Comparison of ENCODE assay signal across 1 cellular context in the genomic region with DNA sequence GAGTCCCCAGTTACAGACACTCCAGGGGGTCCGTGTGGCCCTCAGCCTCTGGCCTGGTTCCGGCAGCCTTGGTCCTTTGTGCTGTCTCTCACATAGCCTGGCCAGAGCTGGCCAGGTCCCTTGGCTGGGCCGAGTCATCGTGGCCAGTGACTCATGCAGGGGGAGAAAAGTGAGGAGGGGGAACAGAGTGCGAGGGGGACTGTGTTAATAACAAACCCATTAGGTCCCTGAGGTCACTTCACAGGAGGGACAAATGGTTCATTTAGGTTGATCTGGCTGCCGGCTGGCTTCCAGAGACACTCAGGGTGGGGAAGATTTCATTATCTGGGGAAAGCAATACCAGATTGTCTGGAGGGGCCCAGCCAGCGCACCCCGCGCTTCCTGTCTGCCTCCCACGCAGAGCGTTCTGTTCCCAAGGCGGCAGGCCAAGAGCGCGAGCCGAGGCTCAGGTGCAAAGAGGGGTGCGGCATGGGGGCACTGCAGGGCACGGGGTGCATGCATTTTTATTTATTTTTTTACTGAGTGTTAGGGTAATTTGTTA.
TF ChIP-seq lines count a peak whose summit lies in the region.

No MANE protein-coding gene starts in this region.

TF ChIP-seq in K562, 482 proteins besides CTCF, POLR2A, EP300 and RAD21 (continued from another document and continues in another):
- TF ChIP-seq, protein P1, sequence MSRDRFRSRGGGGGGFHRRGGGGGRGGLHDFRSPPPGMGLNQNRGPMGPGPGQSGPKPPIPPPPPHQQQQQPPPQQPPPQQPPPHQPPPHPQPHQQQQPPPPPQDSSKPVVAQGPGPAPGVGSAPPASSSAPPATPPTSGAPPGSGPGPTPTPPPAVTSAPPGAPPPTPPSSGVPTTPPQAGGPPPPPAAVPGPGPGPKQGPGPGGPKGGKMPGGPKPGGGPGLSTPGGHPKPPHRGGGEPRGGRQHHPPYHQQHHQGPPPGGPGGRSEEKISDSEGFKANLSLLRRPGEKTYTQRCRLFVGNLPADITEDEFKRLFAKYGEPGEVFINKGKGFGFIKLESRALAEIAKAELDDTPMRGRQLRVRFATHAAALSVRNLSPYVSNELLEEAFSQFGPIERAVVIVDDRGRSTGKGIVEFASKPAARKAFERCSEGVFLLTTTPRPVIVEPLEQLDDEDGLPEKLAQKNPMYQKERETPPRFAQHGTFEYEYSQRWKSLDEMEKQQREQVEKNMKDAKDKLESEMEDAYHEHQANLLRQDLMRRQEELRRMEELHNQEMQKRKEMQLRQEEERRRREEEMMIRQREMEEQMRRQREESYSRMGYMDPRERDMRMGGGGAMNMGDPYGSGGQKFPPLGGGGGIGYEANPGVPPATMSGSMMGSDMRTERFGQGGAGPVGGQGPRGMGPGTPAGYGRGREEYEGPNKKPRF (IDR thresholded peaks at IDR 0.05; ENCODE audit: low read depth, low read length), result no peak
- TF ChIP-seq ZNF121 (CRISPR knock-in tag; conservative IDR thresholded peaks at IDR 0.05) (no peak), NR2F6 (CRISPR knock-in tag; IDR thresholded peaks at IDR 0.05) (no peak), ZNF239 (CRISPR knock-in tag; IDR thresholded peaks at IDR 0.05) (no peak), ZNF217 (CRISPR knock-in tag; IDR thresholded peaks at IDR 0.05) (no peak), ZNF197 (CRISPR knock-in tag; IDR thresholded peaks at IDR 0.05; ENCODE audit: low read depth) (no peak), ZNF589 (CRISPR knock-in tag; IDR thresholded peaks at IDR 0.05; ENCODE audit: low read depth) (peak; percentile 92), NR2C2 (CRISPR knock-in tag; IDR thresholded peaks at IDR 0.05) (no peak), NR2C2 (tag; IDR thresholded peaks at IDR 0.05) (peak; percentile 42; the same call in 1 of the 2 replicates), GATA2 (CRISPR knock-in tag; IDR thresholded peaks at IDR 0.05) (peak; percentile 94), PRMT5 (CRISPR knock-in tag; IDR thresholded peaks at IDR 0.05) (no peak), ZNF354B (CRISPR knock-in tag; IDR thresholded peaks at IDR 0.05) (no peak), ZNF778 (CRISPR knock-in tag; IDR thresholded peaks at IDR 0.05) (no peak), ZFP30 (CRISPR knock-in tag; IDR thresholded peaks at IDR 0.05; ENCODE audit: borderline replicate concordance) (no peak), ZNF146 (CRISPR knock-in tag; IDR thresholded peaks at IDR 0.05; ENCODE audit: unreplicated experiment) (no peak), EP400 (IDR thresholded peaks at IDR 0.05) (peak; percentile 28; the same call in 1 of the 2 replicates), TBP (optimal IDR thresholded peaks at IDR 0.05; ENCODE audit: low read depth, low read length) (peak; percentile 22), KHSRP (IDR thresholded peaks at IDR 0.05) (peak; percentile 42; the same call in 1 of the 2 replicates), ZNF436 (CRISPR knock-in tag; IDR thresholded peaks at IDR 0.05) (no peak), POLR2G (IDR thresholded peaks at IDR 0.05; ENCODE audit: low read depth, low read length) (0 out of 2 replicates have a peak, but pooled peaks have one; percentile 44), ZNF780A (CRISPR knock-in tag; IDR thresholded peaks at IDR 0.05) (no peak)
- TF ChIP-seq, protein P2, sequence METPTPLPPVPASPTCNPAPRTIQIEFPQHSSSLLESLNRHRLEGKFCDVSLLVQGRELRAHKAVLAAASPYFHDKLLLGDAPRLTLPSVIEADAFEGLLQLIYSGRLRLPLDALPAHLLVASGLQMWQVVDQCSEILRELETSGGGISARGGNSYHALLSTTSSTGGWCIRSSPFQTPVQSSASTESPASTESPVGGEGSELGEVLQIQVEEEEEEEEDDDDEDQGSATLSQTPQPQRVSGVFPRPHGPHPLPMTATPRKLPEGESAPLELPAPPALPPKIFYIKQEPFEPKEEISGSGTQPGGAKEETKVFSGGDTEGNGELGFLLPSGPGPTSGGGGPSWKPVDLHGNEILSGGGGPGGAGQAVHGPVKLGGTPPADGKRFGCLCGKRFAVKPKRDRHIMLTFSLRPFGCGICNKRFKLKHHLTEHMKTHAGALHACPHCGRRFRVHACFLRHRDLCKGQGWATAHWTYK (CRISPR knock-in tag; IDR thresholded peaks at IDR 0.05), result no peak
- TF ChIP-seq, protein P3, sequence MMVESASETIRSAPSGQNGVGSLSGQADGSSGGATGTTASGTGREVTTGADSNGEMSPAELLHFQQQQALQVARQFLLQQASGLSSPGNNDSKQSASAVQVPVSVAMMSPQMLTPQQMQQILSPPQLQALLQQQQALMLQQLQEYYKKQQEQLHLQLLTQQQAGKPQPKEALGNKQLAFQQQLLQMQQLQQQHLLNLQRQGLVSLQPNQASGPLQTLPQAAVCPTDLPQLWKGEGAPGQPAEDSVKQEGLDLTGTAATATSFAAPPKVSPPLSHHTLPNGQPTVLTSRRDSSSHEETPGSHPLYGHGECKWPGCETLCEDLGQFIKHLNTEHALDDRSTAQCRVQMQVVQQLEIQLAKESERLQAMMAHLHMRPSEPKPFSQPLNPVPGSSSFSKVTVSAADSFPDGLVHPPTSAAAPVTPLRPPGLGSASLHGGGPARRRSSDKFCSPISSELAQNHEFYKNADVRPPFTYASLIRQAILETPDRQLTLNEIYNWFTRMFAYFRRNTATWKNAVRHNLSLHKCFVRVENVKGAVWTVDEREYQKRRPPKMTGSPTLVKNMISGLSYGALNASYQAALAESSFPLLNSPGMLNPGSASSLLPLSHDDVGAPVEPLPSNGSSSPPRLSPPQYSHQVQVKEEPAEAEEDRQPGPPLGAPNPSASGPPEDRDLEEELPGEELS (CRISPR knock-in tag; IDR thresholded peaks at IDR 0.05; ENCODE audit: borderline replicate concordance), result no peak
- TF ChIP-seq, protein P4, sequence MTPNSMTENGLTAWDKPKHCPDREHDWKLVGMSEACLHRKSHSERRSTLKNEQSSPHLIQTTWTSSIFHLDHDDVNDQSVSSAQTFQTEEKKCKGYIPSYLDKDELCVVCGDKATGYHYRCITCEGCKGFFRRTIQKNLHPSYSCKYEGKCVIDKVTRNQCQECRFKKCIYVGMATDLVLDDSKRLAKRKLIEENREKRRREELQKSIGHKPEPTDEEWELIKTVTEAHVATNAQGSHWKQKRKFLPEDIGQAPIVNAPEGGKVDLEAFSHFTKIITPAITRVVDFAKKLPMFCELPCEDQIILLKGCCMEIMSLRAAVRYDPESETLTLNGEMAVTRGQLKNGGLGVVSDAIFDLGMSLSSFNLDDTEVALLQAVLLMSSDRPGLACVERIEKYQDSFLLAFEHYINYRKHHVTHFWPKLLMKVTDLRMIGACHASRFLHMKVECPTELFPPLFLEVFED (CRISPR knock-in tag; conservative IDR thresholded peaks at IDR 0.05), result no peak
- TF ChIP-seq, protein P5, sequence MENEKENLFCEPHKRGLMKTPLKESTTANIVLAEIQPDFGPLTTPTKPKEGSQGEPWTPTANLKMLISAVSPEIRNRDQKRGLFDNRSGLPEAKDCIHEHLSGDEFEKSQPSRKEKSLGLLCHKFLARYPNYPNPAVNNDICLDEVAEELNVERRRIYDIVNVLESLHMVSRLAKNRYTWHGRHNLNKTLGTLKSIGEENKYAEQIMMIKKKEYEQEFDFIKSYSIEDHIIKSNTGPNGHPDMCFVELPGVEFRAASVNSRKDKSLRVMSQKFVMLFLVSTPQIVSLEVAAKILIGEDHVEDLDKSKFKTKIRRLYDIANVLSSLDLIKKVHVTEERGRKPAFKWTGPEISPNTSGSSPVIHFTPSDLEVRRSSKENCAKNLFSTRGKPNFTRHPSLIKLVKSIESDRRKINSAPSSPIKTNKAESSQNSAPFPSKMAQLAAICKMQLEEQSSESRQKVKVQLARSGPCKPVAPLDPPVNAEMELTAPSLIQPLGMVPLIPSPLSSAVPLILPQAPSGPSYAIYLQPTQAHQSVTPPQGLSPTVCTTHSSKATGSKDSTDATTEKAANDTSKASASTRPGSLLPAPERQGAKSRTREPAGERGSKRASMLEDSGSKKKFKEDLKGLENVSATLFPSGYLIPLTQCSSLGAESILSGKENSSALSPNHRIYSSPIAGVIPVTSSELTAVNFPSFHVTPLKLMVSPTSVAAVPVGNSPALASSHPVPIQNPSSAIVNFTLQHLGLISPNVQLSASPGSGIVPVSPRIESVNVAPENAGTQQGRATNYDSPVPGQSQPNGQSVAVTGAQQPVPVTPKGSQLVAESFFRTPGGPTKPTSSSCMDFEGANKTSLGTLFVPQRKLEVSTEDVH (IDR thresholded peaks at IDR 0.05; ENCODE audit: low read depth, partially characterized antibody), result peak; percentile 33
- TF ChIP-seq, protein P6, sequence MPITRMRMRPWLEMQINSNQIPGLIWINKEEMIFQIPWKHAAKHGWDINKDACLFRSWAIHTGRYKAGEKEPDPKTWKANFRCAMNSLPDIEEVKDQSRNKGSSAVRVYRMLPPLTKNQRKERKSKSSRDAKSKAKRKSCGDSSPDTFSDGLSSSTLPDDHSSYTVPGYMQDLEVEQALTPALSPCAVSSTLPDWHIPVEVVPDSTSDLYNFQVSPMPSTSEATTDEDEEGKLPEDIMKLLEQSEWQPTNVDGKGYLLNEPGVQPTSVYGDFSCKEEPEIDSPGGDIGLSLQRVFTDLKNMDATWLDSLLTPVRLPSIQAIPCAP (CRISPR knock-in tag; IDR thresholded peaks at IDR 0.05; ENCODE audit: borderline replicate concordance), result no peak
- TF ChIP-seq, protein P7, sequence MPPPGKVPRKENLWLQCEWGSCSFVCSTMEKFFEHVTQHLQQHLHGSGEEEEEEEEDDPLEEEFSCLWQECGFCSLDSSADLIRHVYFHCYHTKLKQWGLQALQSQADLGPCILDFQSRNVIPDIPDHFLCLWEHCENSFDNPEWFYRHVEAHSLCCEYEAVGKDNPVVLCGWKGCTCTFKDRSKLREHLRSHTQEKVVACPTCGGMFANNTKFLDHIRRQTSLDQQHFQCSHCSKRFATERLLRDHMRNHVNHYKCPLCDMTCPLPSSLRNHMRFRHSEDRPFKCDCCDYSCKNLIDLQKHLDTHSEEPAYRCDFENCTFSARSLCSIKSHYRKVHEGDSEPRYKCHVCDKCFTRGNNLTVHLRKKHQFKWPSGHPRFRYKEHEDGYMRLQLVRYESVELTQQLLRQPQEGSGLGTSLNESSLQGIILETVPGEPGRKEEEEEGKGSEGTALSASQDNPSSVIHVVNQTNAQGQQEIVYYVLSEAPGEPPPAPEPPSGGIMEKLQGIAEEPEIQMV (tag; conservative IDR thresholded peaks at IDR 0.05; ENCODE audit: low read depth), result no peak
- TF ChIP-seq, protein P8, sequence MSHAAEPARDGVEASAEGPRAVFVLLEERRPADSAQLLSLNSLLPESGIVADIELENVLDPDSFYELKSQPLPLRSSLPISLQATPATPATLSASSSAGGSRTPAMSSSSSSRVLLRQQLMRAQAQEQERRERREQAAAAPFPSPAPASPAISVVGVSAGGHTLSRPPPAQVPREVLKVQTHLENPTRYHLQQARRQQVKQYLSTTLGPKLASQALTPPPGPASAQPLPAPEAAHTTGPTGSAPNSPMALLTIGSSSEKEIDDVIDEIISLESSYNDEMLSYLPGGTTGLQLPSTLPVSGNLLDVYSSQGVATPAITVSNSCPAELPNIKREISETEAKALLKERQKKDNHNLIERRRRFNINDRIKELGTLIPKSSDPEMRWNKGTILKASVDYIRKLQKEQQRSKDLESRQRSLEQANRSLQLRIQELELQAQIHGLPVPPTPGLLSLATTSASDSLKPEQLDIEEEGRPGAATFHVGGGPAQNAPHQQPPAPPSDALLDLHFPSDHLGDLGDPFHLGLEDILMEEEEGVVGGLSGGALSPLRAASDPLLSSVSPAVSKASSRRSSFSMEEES (CRISPR knock-in tag; IDR thresholded peaks at IDR 0.05), result no peak
- TF ChIP-seq, protein P9, sequence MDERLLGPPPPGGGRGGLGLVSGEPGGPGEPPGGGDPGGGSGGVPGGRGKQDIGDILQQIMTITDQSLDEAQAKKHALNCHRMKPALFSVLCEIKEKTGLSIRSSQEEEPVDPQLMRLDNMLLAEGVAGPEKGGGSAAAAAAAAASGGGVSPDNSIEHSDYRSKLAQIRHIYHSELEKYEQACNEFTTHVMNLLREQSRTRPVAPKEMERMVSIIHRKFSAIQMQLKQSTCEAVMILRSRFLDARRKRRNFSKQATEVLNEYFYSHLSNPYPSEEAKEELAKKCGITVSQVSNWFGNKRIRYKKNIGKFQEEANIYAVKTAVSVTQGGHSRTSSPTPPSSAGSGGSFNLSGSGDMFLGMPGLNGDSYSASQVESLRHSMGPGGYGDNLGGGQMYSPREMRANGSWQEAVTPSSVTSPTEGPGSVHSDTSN (CRISPR knock-in tag; IDR thresholded peaks at IDR 0.05; ENCODE audit: low read depth), result no peak
- TF ChIP-seq, protein P9 (tag; conservative IDR thresholded peaks at IDR 0.05; ENCODE audit: low read depth), result no peak
- TF ChIP-seq, protein P10, sequence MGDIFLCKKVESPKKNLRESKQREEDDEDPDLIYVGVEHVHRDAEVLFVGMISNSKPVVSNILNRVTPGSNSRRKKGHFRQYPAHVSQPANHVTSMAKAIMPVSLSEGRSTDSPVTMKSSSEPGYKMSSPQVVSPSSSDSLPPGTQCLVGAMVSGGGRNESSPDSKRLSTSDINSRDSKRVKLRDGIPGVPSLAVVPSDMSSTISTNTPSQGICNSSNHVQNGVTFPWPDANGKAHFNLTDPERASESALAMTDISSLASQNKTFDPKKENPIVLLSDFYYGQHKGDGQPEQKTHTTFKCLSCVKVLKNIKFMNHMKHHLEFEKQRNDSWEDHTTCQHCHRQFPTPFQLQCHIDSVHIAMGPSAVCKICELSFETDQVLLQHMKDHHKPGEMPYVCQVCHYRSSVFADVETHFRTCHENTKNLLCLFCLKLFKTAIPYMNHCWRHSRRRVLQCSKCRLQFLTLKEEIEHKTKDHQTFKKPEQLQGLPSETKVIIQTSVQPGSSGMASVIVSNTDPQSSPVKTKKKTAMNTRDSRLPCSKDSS (IDR thresholded peaks at IDR 0.05; ENCODE audit: low read depth, partially characterized antibody), result no peak
- TF ChIP-seq, protein P11, sequence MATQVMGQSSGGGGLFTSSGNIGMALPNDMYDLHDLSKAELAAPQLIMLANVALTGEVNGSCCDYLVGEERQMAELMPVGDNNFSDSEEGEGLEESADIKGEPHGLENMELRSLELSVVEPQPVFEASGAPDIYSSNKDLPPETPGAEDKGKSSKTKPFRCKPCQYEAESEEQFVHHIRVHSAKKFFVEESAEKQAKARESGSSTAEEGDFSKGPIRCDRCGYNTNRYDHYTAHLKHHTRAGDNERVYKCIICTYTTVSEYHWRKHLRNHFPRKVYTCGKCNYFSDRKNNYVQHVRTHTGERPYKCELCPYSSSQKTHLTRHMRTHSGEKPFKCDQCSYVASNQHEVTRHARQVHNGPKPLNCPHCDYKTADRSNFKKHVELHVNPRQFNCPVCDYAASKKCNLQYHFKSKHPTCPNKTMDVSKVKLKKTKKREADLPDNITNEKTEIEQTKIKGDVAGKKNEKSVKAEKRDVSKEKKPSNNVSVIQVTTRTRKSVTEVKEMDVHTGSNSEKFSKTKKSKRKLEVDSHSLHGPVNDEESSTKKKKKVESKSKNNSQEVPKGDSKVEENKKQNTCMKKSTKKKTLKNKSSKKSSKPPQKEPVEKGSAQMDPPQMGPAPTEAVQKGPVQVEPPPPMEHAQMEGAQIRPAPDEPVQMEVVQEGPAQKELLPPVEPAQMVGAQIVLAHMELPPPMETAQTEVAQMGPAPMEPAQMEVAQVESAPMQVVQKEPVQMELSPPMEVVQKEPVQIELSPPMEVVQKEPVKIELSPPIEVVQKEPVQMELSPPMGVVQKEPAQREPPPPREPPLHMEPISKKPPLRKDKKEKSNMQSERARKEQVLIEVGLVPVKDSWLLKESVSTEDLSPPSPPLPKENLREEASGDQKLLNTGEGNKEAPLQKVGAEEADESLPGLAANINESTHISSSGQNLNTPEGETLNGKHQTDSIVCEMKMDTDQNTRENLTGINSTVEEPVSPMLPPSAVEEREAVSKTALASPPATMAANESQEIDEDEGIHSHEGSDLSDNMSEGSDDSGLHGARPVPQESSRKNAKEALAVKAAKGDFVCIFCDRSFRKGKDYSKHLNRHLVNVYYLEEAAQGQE (CRISPR knock-in tag; IDR thresholded peaks at IDR 0.05; ENCODE audit: low read depth), result no peak
